13 cellular contexts compared by ENCODE assay signal in genomic region chr1:11178021-11179015, GRCh38. TPM values are rescaled to one million over a fixed set of nuclear protein-coding genes. Genes with fewer than 3 reads are reported as not detected.
DNase-seq lines count a peak whose midpoint lies in the region; ATAC-seq and TF ChIP-seq lines count a peak whose summit lies in the region.
"Had no signal": no experiment of that assay in that cellular context is flagged by ENCODE, and none has a peak within 500 bp of the region (broad histone marks: within the 10 kb centered on the region; RNA-seq: fewer than 3 reads in every experiment).

No MANE protein-coding gene starts in this region.

- ATAC-seq in Right ventricle myocardium inferior (peak; percentile 70), HG03520 (IDR thresholded peaks at IDR 0.05; ENCODE audit: unreplicated experiment) (no peak), GM19351 (IDR thresholded peaks at IDR 0.05; ENCODE audit: unreplicated experiment) (no peak)

- no peak for DNase-seq in Right ventricle myocardium inferior (ENCODE audit: missing footprints)
- no peak for DNase-seq in cardiac septum (ENCODE audit: low spot score)
- no peak for DNase-seq in adipocyte (ENCODE audit: low read depth)
- DNase-seq in right atrium auricular region (ENCODE audit: low spot score), result no peak
- no peak for DNase-seq in tibial nerve (ENCODE audit: low spot score in 2 of 2)
- no peak for DNase-seq in SK-N-DZ (ENCODE audit: low spot score)
- DNase-seq: activated CD4-positive, alpha-beta memory T cell treated with anti-CD3 and anti-CD28 coated beads for 36 hours; activated naive CD4-positive, alpha-beta T cell treated with anti-CD3 and anti-CD28 coated beads, Interleukin-2, amount 10 ng/mL, durations not matched to agents 7 days and 5 days; NCI-H510A treated with DMSO at 0.1 percent for 48 hours; stimulated activated naive CD4-positive, alpha-beta T cell treated with Interleukin-2 at 50 U/mL for 16 hours had no signal

- intact Hi-C loops in Right ventricle myocardium inferior (cut with DNase I), result no loop called here
- intact Hi-C loops in cardiac septum (cut with DNase I), result no loop called here

- H3K36me3 ChIP-seq in adipocyte (ENCODE audit: control insufficient read depth, insufficient read depth, low read length, severe bottlenecking), result peaks cover 2% of the 10 kb centered on the region
- H3K36me3 ChIP-seq in right atrium auricular region, result peaks cover 8% of the 10 kb centered on the region
- H3K36me3 ChIP-seq in tibial nerve, result peaks cover 0 to 5% (median 0%) of the 10 kb centered on the region in 3 donors

- TF ChIP-seq EP300 in tibial nerve (IDR thresholded peaks at IDR 0.05), result peak in 1 of 2 donors; percentile 30

- TF ChIP-seq CTCF in right atrium auricular region (IDR thresholded peaks at IDR 0.05) (no peak), tibial nerve (IDR thresholded peaks at IDR 0.05) (no peak)

- WGBS in tibial nerve, 2 donors, result 29 to 36% methylated on average over 7 of the region's 7 CpGs

- H3K4me1 ChIP-seq in adipocyte (ENCODE audit: control insufficient read depth, insufficient read depth, low read length) (peaks cover 47% of the 10 kb centered on the region), right atrium auricular region (peaks cover 0 to 51% of the 10 kb centered on the region in 2 donors), tibial nerve (peaks cover 0 to 86% (median 37%) of the 10 kb centered on the region in 4 donors)

- peak overlapping the region; percentile 32 to 63 for H3K27ac ChIP-seq in right atrium auricular region
- peak overlapping the region in 3 of 4 donors; percentile 50 to 89 (median 70) for H3K27ac ChIP-seq in tibial nerve
- H3K27ac ChIP-seq: KMS-11 had no signal

- no peak for TF ChIP-seq POLR2A in tibial nerve (IDR thresholded peaks at IDR 0.05)

- H3K27me3 ChIP-seq in adipocyte (replicated peaks; ENCODE audit: control insufficient read depth, insufficient read depth, low read length) (no peaks in the 10 kb centered on the region), right atrium auricular region (no peaks in the 10 kb centered on the region), tibial nerve (no peaks in the 10 kb centered on the region)

- H3K9me3 ChIP-seq in adipocyte (ENCODE audit: control insufficient read depth, low read length) (no peaks in the 10 kb centered on the region), right atrium auricular region (no peaks in the 10 kb centered on the region), tibial nerve (no peaks in the 10 kb centered on the region)

- H3K9ac ChIP-seq in adipocyte (ENCODE audit: low read length), result no peak overlapping the region
- H3K9ac ChIP-seq: KMS-11 had no signal

- peak overlapping the region; percentile 4 for H3K4me3 ChIP-seq in adipocyte (ENCODE audit: low read length)
- H3K4me3 ChIP-seq in right atrium auricular region, result no peak overlapping the region
- no peak overlapping the region for H3K4me3 ChIP-seq in tibial nerve

RNA-seq across cellular contexts. Expression of gene ANGPTL7, which starts 10.8 kb away (rescaled TPM):
- total RNA-seq in Right ventricle myocardium inferior (0.51 TPM), cardiac septum (0.81 TPM), right atrium auricular region (1 to 10 TPM; 1.6 to 4.8 TPM), tibial nerve (1,000 to 10,000 TPM; 1,094 to 2,140 (median 1,213) TPM)
- polyA plus RNA-seq in SK-N-DZ (2014; cell fraction: cytosol; rRNA removed), result not detected in 2 replicates
- not detected in 2 replicates for polyA plus RNA-seq in SK-N-DZ (2014; cell fraction: nucleus; rRNA removed)
- total RNA-seq: activated CD4-positive, alpha-beta memory T cell treated with anti-CD3 and anti-CD28 coated beads for 36 hours had no signal

Comparison
In these comparisons a context has a peak if more than half of its experiments do, and no peak if none do; other contexts are left out.
1. RNA of gene ANGPTL7, which starts 10.8 kb away (total RNA-seq): 1,094 to 2,140 TPM in tibial nerve; 1.6 to 4.8 TPM in right atrium auricular region, 0.81 TPM in cardiac septum (single experiment) and 0.51 TPM in Right ventricle myocardium inferior (single experiment); every median in the first group is over 100 times any median in the second.